In genomic region chr19:42175335-42175734, GRCh38 we compare ENCODE assay signal across 17 cellular contexts. TPM values are rescaled to one million over a fixed set of nuclear protein-coding genes. Genes with fewer than 3 reads are reported as not detected.
A peak's percentile ranks its signal among the peaks of the same experiment; 100 is the strongest.
DNase-seq lines count a peak whose midpoint lies in the region; ATAC-seq and TF ChIP-seq lines count a peak whose summit lies in the region.
"Had no signal": no experiment of that assay in that cellular context is flagged by ENCODE, and none has a peak within 500 bp of the region (broad histone marks: within the 10 kb centered on the region; RNA-seq: fewer than 3 reads in every experiment).

No MANE protein-coding gene starts in this region.

- POLR2A ChIA-PET in PC-3 (lab: Charles Lee; ENCODE audit: unreplicated experiment): no interaction called here

- peak overlapping the region; percentile 75 for H2AFZ ChIP-seq in PC-3 (ENCODE audit: low read length)

- intact Hi-C loops in activated naive CD4-positive, alpha-beta T cell treated with anti-CD3 and anti-CD28 coated beads for 36 hours (cut with micrococcal nuclease): no loop called here
- intact Hi-C loops in PC-3 (cut with micrococcal nuclease): no loop called here

- no peaks in the 10 kb centered on the region for H3K9me2 ChIP-seq in PC-3 (replicated peaks; ENCODE audit: low read length)

- no peaks in the 10 kb centered on the region for H3K9me3 Mint-ChIP-seq in activated naive CD4-positive, alpha-beta T cell treated with anti-CD3 and anti-CD28 coated beads for 36 hours
- no peaks in the 10 kb centered on the region for H3K9me3 Mint-ChIP-seq in activated naive CD4-positive, alpha-beta T cell treated with anti-CD3 and anti-CD28 coated beads, Interleukin-2, amount 50 U/mL, for 72 hours
- no peaks in the 10 kb centered on the region for H3K9me3 Mint-ChIP-seq in effector memory CD8-positive, alpha-beta T cell

- H3K36me3 Mint-ChIP-seq in activated naive CD4-positive, alpha-beta T cell treated with anti-CD3 and anti-CD28 coated beads for 36 hours (ENCODE audit: low read depth): no peaks in the 10 kb centered on the region
- no peaks in the 10 kb centered on the region for H3K36me3 Mint-ChIP-seq in activated naive CD4-positive, alpha-beta T cell treated with anti-CD3 and anti-CD28 coated beads, Interleukin-2, amount 50 U/mL, for 72 hours
- peaks cover 3% of the 10 kb centered on the region for H3K36me3 Mint-ChIP-seq in effector memory CD8-positive, alpha-beta T cell (ENCODE audit: insufficient read depth)

- BruUV-seq in PC-3 (replicated peaks; lab: Mats Ljungman, UMichigan): no TSS peak

- no peaks in the 10 kb centered on the region for H3K9me3 ChIP-seq in PC-3 (ENCODE audit: low read length)
- no peaks in the 10 kb centered on the region for H3K9me3 ChIP-seq in skeletal muscle satellite cell (replicated peaks; ENCODE audit: low read length)
- H3K9me3 ChIP-seq: upper lobe of right lung had no signal

- H3K27ac ChIP-seq in PC-3 (ENCODE audit: low read length): no peak overlapping the region
- H3K27ac ChIP-seq: upper lobe of right lung had no signal

- peaks cover 26% of the 10 kb centered on the region for H3K27me3 Mint-ChIP-seq in activated naive CD4-positive, alpha-beta T cell treated with anti-CD3 and anti-CD28 coated beads for 36 hours (ENCODE audit: low read depth)
- peaks cover 0 to 10% of the 10 kb centered on the region in 2 donors for H3K27me3 Mint-ChIP-seq in effector memory CD8-positive, alpha-beta T cell

- no peaks in the 10 kb centered on the region for H3F3A ChIP-seq in PC-3 (ENCODE audit: low read length, unreplicated experiment)

- peaks cover 38% of the 10 kb centered on the region for H3K27me3 ChIP-seq in PC-3 (ENCODE audit: low read length)
- H3K27me3 ChIP-seq in skeletal muscle satellite cell (ENCODE audit: control insufficient read depth, insufficient read depth, low read length): peaks cover 87% of the 10 kb centered on the region

- peak overlapping the region; percentile 77; the same call in 1 of the 2 replicates for H3K4me3 ChIP-seq in PC-3 (ENCODE audit: low read length)
- H3K4me3 ChIP-seq in skeletal muscle satellite cell (ENCODE audit: low read length): no peak overlapping the region

- no peak for DNase-seq in activated naive CD4-positive, alpha-beta T cell treated with anti-CD3 and anti-CD28 coated beads for 36 hours
- DNase-seq in activated naive CD4-positive, alpha-beta T cell treated with anti-CD3 and anti-CD28 coated beads, Interleukin-2, amount 50 U/mL, for 72 hours (ENCODE audit: low spot score in 2 of 2): no peak
- no peak for DNase-seq in PC-3
- DNase-seq in effector memory CD8-positive, alpha-beta T cell: no peak
- no peak for DNase-seq in NCI-H526 treated with DMSO at 0.1 percent for 48 hours (lab: John Stamatoyannopoulos, UW)
- no peak for DNase-seq in SIG-M5 treated with dmso at 0.1 percent for 504 hours (lab: John Stamatoyannopoulos, UW; ENCODE audit: unreplicated experiment)
- no peak for DNase-seq in kidney tubule cell (ENCODE audit: low spot score)
- DNase-seq: activated CD4-positive, alpha-beta T cell treated with anti-CD3 and anti-CD28 coated beads for 4 hours; activated effector memory CD4-positive, alpha-beta T cell treated with anti-CD3 and anti-CD28 coated beads, Interleukin-2, amount 50 U/mL, for 16 hours; DMS153; effector CD4-positive, alpha-beta T cell; NCI-H2081; NCI-H774; stimulated activated CD4-positive, alpha-beta T cell treated with anti-CD3 and anti-CD28 coated beads, Interleukin-4, amount 100 ng/mL, for 24 hours; upper lobe of right lung had no signal

- peaks cover 11% of the 10 kb centered on the region for H3K4me1 Mint-ChIP-seq in activated naive CD4-positive, alpha-beta T cell treated with anti-CD3 and anti-CD28 coated beads for 36 hours (ENCODE audit: low read depth)
- H3K4me1 Mint-ChIP-seq in effector memory CD8-positive, alpha-beta T cell (ENCODE audit: low read depth in 2 of 2): peaks cover 10 to 18% of the 10 kb centered on the region in 2 donors

- peak overlapping the region; percentile 95 for H3K4me2 ChIP-seq in PC-3 (ENCODE audit: low read length)
- H3K4me2 ChIP-seq in skeletal muscle satellite cell (ENCODE audit: low read length): peak overlapping the region; percentile 82

- H3K9ac ChIP-seq in PC-3 (ENCODE audit: low read length) (no peak overlapping the region), skeletal muscle satellite cell (ENCODE audit: low read depth, low read length) (no peak overlapping the region)

- no peak overlapping the region for H3K27ac Mint-ChIP-seq in activated naive CD4-positive, alpha-beta T cell treated with anti-CD3 and anti-CD28 coated beads for 36 hours
- H3K27ac Mint-ChIP-seq in activated naive CD4-positive, alpha-beta T cell treated with anti-CD3 and anti-CD28 coated beads, Interleukin-2, amount 50 U/mL, for 72 hours: no peak overlapping the region
- peak overlapping the region in 1 of 2 donors; percentile 64 for H3K27ac Mint-ChIP-seq in effector memory CD8-positive, alpha-beta T cell

- no peaks in the 10 kb centered on the region for H3K79me2 ChIP-seq in PC-3 (ENCODE audit: low read length)

- no peak for ATAC-seq in activated naive CD4-positive, alpha-beta T cell treated with anti-CD3 and anti-CD28 coated beads, Interleukin-2, amount 50 U/mL, for 72 hours
- no peak for ATAC-seq in PC-3
- no peak for ATAC-seq in effector memory CD8-positive, alpha-beta T cell (replicated peaks)
- ATAC-seq: sciatic nerve, upper lobe of right lung had no signal

- no peak for TF ChIP-seq CTCF in PC-3 (conservative IDR thresholded peaks at IDR 0.05; ENCODE audit: low read depth, low read length)

- H3K36me3 ChIP-seq in PC-3 (ENCODE audit: low read depth, low read length) (no peaks in the 10 kb centered on the region), skeletal muscle satellite cell (ENCODE audit: insufficient read depth, low read length) (no peaks in the 10 kb centered on the region)
- H3K36me3 ChIP-seq: upper lobe of right lung had no signal

- CTCF ChIA-PET in activated naive CD4-positive, alpha-beta T cell treated with anti-CD3 and anti-CD28 coated beads for 36 hours (lab: Charles Lee): interaction anchor here (0.7 to 2.4 kb wide), 6 partner anchors 10 to 140 kb away, joined by 3 to 12 read pairs (median 6); partner anchors contain the start of gene POU2F2
- CTCF ChIA-PET in PC-3 (lab: Charles Lee): interaction anchor here (0.6 kb wide), 1 partner anchor 202 kb away, joined by 7 read pairs; no protein-coding TSS in a partner anchor

- H4K20me1 ChIP-seq in PC-3 (ENCODE audit: low read length): no peaks in the 10 kb centered on the region

- H3K4me1 ChIP-seq in PC-3 (ENCODE audit: insufficient read depth, low read length) (peaks cover 25% of the 10 kb centered on the region), skeletal muscle satellite cell (ENCODE audit: control insufficient read depth, insufficient read depth, low read length) (peaks cover 13% of the 10 kb centered on the region)
- H3K4me1 ChIP-seq: upper lobe of right lung had no signal

- peak overlapping the region; percentile 81 for H3K4me3 Mint-ChIP-seq in activated naive CD4-positive, alpha-beta T cell treated with anti-CD3 and anti-CD28 coated beads for 36 hours
- H3K4me3 Mint-ChIP-seq in effector memory CD8-positive, alpha-beta T cell: peak overlapping the region; percentile 83 to 88

RNA-seq across cellular contexts. Expression of gene DEDD2, which starts 42.1 kb away (rescaled TPM):
- total RNA-seq in activated naive CD4-positive, alpha-beta T cell treated with anti-CD3 and anti-CD28 coated beads for 36 hours: 10 to 100 TPM; 24.8 to 26.0 TPM
- 10 to 100 TPM; 28.7 to 39.3 TPM for total RNA-seq in activated naive CD4-positive, alpha-beta T cell treated with anti-CD3 and anti-CD28 coated beads, Interleukin-2, amount 50 U/mL, for 72 hours
- 34.4 and 38.2 TPM in 2 replicates for total RNA-seq in PC-3 (2014; rRNA removed)
- total RNA-seq in skeletal muscle satellite cell (2012; rRNA removed): 20.3 and 22.7 TPM in 2 replicates

RNA-seq across cellular contexts. Expression of gene POU2F2, which starts 43.1 kb away (rescaled TPM):
- total RNA-seq in activated naive CD4-positive, alpha-beta T cell treated with anti-CD3 and anti-CD28 coated beads for 36 hours: 10 to 100 TPM; 30.0 to 31.9 TPM
- 10 to 100 TPM; 34.2 to 39.6 TPM for total RNA-seq in activated naive CD4-positive, alpha-beta T cell treated with anti-CD3 and anti-CD28 coated beads, Interleukin-2, amount 50 U/mL, for 72 hours
- 1.4 and 2.4 TPM in 2 replicates for total RNA-seq in PC-3 (2014; rRNA removed)
- under 0.01 and 0.51 TPM in 2 replicates for total RNA-seq in skeletal muscle satellite cell (2012; rRNA removed)

RNA-seq across cellular contexts. Expression of gene ZNF526, which starts 44.8 kb away (rescaled TPM):
- 10 to 100 TPM; 11.5 to 11.6 TPM for total RNA-seq in activated naive CD4-positive, alpha-beta T cell treated with anti-CD3 and anti-CD28 coated beads for 36 hours
- total RNA-seq in activated naive CD4-positive, alpha-beta T cell treated with anti-CD3 and anti-CD28 coated beads, Interleukin-2, amount 50 U/mL, for 72 hours: 10 to 100 TPM; 13.2 to 14.5 TPM
- total RNA-seq in PC-3 (2014; rRNA removed): 5.1 and 6.1 TPM in 2 replicates
- total RNA-seq in skeletal muscle satellite cell (2012; rRNA removed): 13.7 and 17.3 TPM in 2 replicates
